In the genomic region with DNA sequence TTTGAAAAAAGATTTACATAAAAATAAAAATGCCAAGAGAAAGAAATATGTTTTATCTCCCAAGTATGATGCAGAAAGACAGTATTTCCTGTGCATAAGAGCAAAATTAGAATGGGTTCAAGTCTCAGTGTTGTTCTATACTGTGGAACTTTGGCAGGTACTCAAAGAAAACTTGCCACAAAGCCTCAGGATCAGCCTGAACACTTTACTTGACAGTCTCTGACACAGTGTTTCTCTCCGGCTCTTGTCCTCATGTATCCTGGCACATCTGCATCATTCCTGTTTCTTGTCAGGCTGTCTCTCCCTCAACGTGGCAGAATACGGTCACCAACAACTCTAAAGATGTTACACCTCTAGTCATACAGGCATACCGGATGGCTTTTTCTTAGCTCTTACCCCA, we compare ENCODE assay signal across 1 cellular context.
TF ChIP-seq lines count a peak whose summit lies in the region.

No MANE protein-coding gene starts in this region.

TF ChIP-seq in HepG2, 621 proteins besides CTCF, POLR2A, EP300 and RAD21:
- TF ChIP-seq MXD4 (CRISPR knock-in tag; IDR thresholded peaks at IDR 0.05) (no peak), HDAC2 (CRISPR knock-in tag; IDR thresholded peaks at IDR 0.05) (no peak)
